1 cellular context compared by ENCODE assay signal in the genomic region with DNA sequence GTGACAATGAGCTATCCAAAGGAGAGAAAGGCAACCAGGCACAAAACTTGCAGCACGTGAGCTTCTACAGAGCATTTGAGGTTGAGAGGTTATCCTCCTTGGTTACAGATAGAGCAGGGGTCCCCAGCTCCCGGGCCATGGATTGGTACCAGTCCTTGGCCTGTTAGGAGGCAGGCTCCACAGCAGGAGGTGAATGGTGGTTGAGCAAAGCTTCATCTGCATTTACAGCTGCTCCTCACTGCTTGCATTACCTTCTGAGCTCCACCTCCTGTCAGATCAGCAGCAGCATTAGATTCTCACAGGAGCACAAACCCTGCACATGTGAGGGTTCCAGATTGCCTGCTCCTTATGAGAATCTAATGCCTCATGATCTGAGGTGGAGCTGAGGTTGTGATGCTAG.
TF ChIP-seq lines count a peak whose summit lies in the region.

No MANE protein-coding gene starts in this region.

TF ChIP-seq in HEK293, 187 proteins besides CTCF, POLR2A, EP300 and RAD21 (continued from another document):
- TF ChIP-seq, protein P1, sequence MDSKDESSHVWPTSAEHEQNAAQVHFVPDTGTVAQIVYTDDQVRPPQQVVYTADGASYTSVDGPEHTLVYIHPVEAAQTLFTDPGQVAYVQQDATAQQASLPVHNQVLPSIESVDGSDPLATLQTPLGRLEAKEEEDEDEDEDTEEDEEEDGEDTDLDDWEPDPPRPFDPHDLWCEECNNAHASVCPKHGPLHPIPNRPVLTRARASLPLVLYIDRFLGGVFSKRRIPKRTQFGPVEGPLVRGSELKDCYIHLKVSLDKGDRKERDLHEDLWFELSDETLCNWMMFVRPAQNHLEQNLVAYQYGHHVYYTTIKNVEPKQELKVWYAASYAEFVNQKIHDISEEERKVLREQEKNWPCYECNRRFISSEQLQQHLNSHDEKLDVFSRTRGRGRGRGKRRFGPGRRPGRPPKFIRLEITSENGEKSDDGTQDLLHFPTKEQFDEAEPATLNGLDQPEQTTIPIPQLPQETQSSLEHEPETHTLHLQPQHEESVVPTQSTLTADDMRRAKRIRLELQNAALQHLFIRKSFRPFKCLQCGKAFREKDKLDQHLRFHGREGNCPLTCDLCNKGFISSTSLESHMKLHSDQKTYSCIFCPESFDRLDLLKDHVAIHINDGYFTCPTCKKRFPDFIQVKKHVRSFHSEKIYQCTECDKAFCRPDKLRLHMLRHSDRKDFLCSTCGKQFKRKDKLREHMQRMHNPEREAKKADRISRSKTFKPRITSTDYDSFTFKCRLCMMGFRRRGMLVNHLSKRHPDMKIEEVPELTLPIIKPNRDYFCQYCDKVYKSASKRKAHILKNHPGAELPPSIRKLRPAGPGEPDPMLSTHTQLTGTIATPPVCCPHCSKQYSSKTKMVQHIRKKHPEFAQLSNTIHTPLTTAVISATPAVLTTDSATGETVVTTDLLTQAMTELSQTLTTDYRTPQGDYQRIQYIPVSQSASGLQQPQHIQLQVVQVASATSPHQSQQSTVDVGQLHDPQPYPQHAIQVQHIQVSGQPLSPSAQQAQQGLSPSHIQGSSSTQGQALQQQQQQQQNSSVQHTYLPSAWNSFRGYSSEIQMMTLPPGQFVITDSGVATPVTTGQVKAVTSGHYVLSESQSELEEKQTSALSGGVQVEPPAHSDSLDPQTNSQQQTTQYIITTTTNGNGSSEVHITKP (tag by site-specific recombination; IDR thresholded peaks at IDR 0.05), result no peak
- TF ChIP-seq ZNF169 (tag by site-specific recombination; IDR thresholded peaks at IDR 0.05), result no peak
